Comparison of ENCODE assay signal across 1 cellular context in genomic region chr9:125241000-125241862, GRCh38.
TF ChIP-seq lines count a peak whose summit lies in the region.

HSPA5 (minus strand) TSS chr9:125241343; CDS start chr9:125241126, 217 bp downstream.

TF ChIP-seq in K562, 482 proteins besides CTCF, POLR2A, EP300 and RAD21 (continued from another document and continues in another):
- TF ChIP-seq NR2C1 (IDR thresholded peaks at IDR 0.05): no peak
- TF ChIP-seq NR2C1 (tag; IDR thresholded peaks at IDR 0.05): peak; percentile 97
- 0 out of 2 replicates have a peak, but pooled peaks have one; percentile 42 for TF ChIP-seq ZNF134 (CRISPR knock-in tag; conservative IDR thresholded peaks at IDR 0.05)
- TF ChIP-seq KDM5B (IDR thresholded peaks at IDR 0.05; ENCODE audit: insufficient replicate concordance, low read depth, low read length): peak; percentile 98
- TF ChIP-seq ARHGAP35 (IDR thresholded peaks at IDR 0.05; ENCODE audit: partially characterized antibody): no peak
- TF ChIP-seq ZNF780A (CRISPR knock-in tag; IDR thresholded peaks at IDR 0.05): no peak
- no peak for TF ChIP-seq BCL6 (CRISPR knock-in tag; IDR thresholded peaks at IDR 0.05)
- no peak for TF ChIP-seq WHSC1 (IDR thresholded peaks at IDR 0.05; ENCODE audit: low read length)
- peak; percentile 91; the same call in 1 of the 2 replicates for TF ChIP-seq NR1H2 (CRISPR knock-in tag; IDR thresholded peaks at IDR 0.05)
- TF ChIP-seq BRD9 (IDR thresholded peaks at IDR 0.05; ENCODE audit: low read depth, partially characterized antibody): no peak
- no peak for TF ChIP-seq ZNF174 (CRISPR knock-in tag; IDR thresholded peaks at IDR 0.05)
- peak; percentile 100 for TF ChIP-seq POLR2G (IDR thresholded peaks at IDR 0.05; ENCODE audit: low read depth, low read length)
- no peak for TF ChIP-seq PHB2 (IDR thresholded peaks at IDR 0.05; ENCODE audit: low read depth)
- TF ChIP-seq SMARCA5 (IDR thresholded peaks at IDR 0.05): no peak
- TF ChIP-seq BHLHE40 (IDR thresholded peaks at IDR 0.05; ENCODE audit: low read length): 0 out of 2 replicates have a peak, but pooled peaks have one; percentile 14
- peak; percentile 94 for TF ChIP-seq TFAP4 (CRISPR knock-in tag; IDR thresholded peaks at IDR 0.05; ENCODE audit: borderline replicate concordance)
- TF ChIP-seq CBX3 (IDR thresholded peaks at IDR 0.05; ENCODE audit: borderline replicate concordance in 1 of 2, low read length in 2 of 2): no peak
- no peak for TF ChIP-seq ZNF277 (CRISPR knock-in tag; IDR thresholded peaks at IDR 0.05; ENCODE audit: borderline replicate concordance)
- peak; percentile 74 for TF ChIP-seq ZFP91 (CRISPR knock-in tag; IDR thresholded peaks at IDR 0.05)
- TF ChIP-seq HLTF (IDR thresholded peaks at IDR 0.05): no peak
- no peak for TF ChIP-seq SIN3B (IDR thresholded peaks at IDR 0.05; ENCODE audit: low read depth)
- TF ChIP-seq ZNF318 (IDR thresholded peaks at IDR 0.05; ENCODE audit: borderline replicate concordance in 1 of 2, low read depth in 1 of 2): no peak
- peak; percentile 68; the same call in 1 of the 2 replicates for TF ChIP-seq ZNF263 (CRISPR knock-in tag; IDR thresholded peaks at IDR 0.05; ENCODE audit: borderline replicate concordance)
- peak; percentile 100 for TF ChIP-seq FIP1L1 (IDR thresholded peaks at IDR 0.05; ENCODE audit: low read depth, low read length, poor library complexity, severe bottlenecking)
- no peak for TF ChIP-seq MGA (IDR thresholded peaks at IDR 0.05)
- TF ChIP-seq SRSF9 (IDR thresholded peaks at IDR 0.05; ENCODE audit: borderline replicate concordance, low read depth, low read length): no peak
- no peak for TF ChIP-seq HOMEZ (CRISPR knock-in tag; IDR thresholded peaks at IDR 0.05)
- TF ChIP-seq HDGF (IDR thresholded peaks at IDR 0.05): no peak
- TF ChIP-seq BRF1 (IDR thresholded peaks at IDR 0.05; ENCODE audit: borderline replicate concordance, extremely low read depth, insufficient read length): no peak
- no peak for TF ChIP-seq HNRNPUL1 (IDR thresholded peaks at IDR 0.05; ENCODE audit: low read length)
- TF ChIP-seq BRD4 (IDR thresholded peaks at IDR 0.05): peak; percentile 35; the same call in 1 of the 2 replicates
- peak; percentile 87 for TF ChIP-seq U2AF1 (optimal IDR thresholded peaks at IDR 0.05; ENCODE audit: low read depth, low read length)
- no peak for TF ChIP-seq KLF1 (tag; IDR thresholded peaks at IDR 0.05)
